ENCODE assay signal across 8 cellular contexts in the genomic region with DNA sequence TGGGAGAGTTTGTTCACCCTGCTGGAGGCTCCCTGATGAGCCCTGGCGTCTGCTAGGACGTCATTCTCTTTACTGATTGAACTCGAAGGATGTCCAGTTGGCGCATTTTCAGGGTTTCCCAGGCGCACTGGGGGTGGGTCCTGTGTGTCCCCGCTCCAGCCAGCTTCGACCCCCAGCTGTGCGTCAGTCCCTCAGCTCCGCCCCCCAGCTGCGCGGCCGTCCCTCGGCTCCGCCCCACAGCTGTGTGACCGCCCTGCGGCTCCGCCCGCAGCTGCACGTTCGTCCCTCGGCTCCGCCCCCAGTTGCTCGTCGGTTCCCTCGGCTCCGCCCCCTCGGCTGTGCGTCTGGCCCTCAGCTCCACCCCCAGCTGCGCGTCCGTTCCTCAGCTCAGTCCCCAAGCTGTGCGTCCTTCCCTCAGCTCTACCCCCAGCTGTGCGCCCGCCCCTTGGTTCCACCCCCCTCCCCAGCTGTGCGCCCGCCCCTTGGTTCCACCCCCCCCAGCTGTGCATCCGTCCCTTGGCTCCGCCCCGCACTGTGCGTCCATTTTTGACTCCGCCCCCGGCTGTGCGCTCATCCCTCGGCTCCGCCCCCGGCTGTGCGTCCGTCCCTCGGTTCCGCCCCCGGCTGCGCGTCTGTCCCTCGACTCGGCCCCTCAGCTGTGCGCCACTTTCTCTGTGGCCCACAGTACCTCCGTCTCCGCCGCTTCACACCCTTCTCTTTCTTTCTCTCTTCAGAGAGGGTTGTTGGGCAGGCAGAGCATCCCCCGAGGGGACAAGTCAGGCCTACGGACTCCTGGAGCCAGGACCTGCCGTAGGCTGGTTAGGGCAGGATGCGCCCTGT.
DNase-seq lines count a peak whose midpoint lies in the region; ATAC-seq, FAIRE-seq and TF ChIP-seq lines count a peak whose summit lies in the region.

No MANE protein-coding gene starts in this region.

- H3K4me3 Mint-ChIP-seq in activated naive CD8-positive, alpha-beta T cell treated with anti-CD3 and anti-CD28 coated beads for 36 hours, result peak overlapping the region; percentile 74

- H3K27ac ChIP-seq in pancreas, result peak overlapping the region; percentile 35 to 70 (median 67)
- peak overlapping the region; percentile 77 for H3K27ac ChIP-seq in thymus (ENCODE audit: low read depth)

- peak; percentile 83 for ATAC-seq in GM21825 (IDR thresholded peaks at IDR 0.05; ENCODE audit: unreplicated experiment)
- peak; percentile 93 for ATAC-seq in Right ventricle myocardium inferior
- ATAC-seq in pancreas, result peak; percentile 87 to 94 (median 92)

- peak overlapping the region; percentile 76 for H3K27ac Mint-ChIP-seq in activated naive CD8-positive, alpha-beta T cell treated with anti-CD3 and anti-CD28 coated beads for 36 hours

- TF ChIP-seq CTCF in pancreas (IDR thresholded peaks at IDR 0.05), result no peak

- H3K4me3 ChIP-seq in pancreas, result peak overlapping the region in 2 of 4 donors; percentile 20 to 44
- H3K4me3 ChIP-seq in thymus (ENCODE audit: low read length), result peak overlapping the region; percentile 49

- no peaks in the 10 kb centered on the region for H3K36me3 Mint-ChIP-seq in activated naive CD8-positive, alpha-beta T cell treated with anti-CD3 and anti-CD28 coated beads for 36 hours

- intact Hi-C loops in Right ventricle myocardium inferior (cut with DNase I), result loop anchor here (2.0 to 5.0 kb wide), 2 partner anchors 42 to 54 kb away; no protein-coding TSS in a partner anchor
- intact Hi-C loops in pancreas (cut with DNase I), result no loop called here

- peak; percentile 95 for DNase-seq in DMS53 (lab: John Stamatoyannopoulos, UW)
- peak; percentile 79 to 89 for DNase-seq in Kasumi-1 (lab: John Stamatoyannopoulos, UW)
- peak; percentile 89 for DNase-seq in SKM-1 treated with dmso at 0.1 percent for 144 hours (lab: John Stamatoyannopoulos, UW; ENCODE audit: unreplicated experiment)
- DNase-seq in activated naive CD8-positive, alpha-beta T cell treated with anti-CD3 and anti-CD28 coated beads for 36 hours, result peak; percentile 97
- DNase-seq in Right ventricle myocardium inferior (ENCODE audit: missing footprints), result peak; percentile 99
- DNase-seq in pancreas, result peak; percentile 87 to 94 (median 91)

- H3K27me3 ChIP-seq in pancreas (no peaks in the 10 kb centered on the region), thymus (ENCODE audit: control insufficient read depth, insufficient read depth) (no peaks in the 10 kb centered on the region)

- no peaks in the 10 kb centered on the region for H3K27me3 Mint-ChIP-seq in activated naive CD8-positive, alpha-beta T cell treated with anti-CD3 and anti-CD28 coated beads for 36 hours

- peaks cover 9% of the 10 kb centered on the region for H3K4me1 Mint-ChIP-seq in activated naive CD8-positive, alpha-beta T cell treated with anti-CD3 and anti-CD28 coated beads for 36 hours

- H3K9me3 ChIP-seq in pancreas (no peaks in the 10 kb centered on the region), thymus (ENCODE audit: control insufficient read depth) (no peaks in the 10 kb centered on the region)

- no peak for FAIRE-seq in pancreas (lab: Jason Lieb, UNC)

- H3K4me1 ChIP-seq in pancreas (peaks cover 0 to 8% (median 5%) of the 10 kb centered on the region in 3 donors), thymus (ENCODE audit: control insufficient read depth, insufficient read depth, low read length) (peaks cover 14% of the 10 kb centered on the region)

- 22 to 23% methylated on average over 59 to 63 of the region's 63 CpGs for WGBS in pancreas, 2 donors
- WGBS in thymus, result 8% methylated on average over 63 of the region's 63 CpGs

- no peaks in the 10 kb centered on the region for H3K9me3 Mint-ChIP-seq in activated naive CD8-positive, alpha-beta T cell treated with anti-CD3 and anti-CD28 coated beads for 36 hours

- no peaks in the 10 kb centered on the region for H3K36me3 ChIP-seq in pancreas
- no peaks in the 10 kb centered on the region for H3K36me3 ChIP-seq in thymus (ENCODE audit: control insufficient read depth, insufficient read depth)
